Comparison of ENCODE assay signal across 1 cellular context in the genomic region with DNA sequence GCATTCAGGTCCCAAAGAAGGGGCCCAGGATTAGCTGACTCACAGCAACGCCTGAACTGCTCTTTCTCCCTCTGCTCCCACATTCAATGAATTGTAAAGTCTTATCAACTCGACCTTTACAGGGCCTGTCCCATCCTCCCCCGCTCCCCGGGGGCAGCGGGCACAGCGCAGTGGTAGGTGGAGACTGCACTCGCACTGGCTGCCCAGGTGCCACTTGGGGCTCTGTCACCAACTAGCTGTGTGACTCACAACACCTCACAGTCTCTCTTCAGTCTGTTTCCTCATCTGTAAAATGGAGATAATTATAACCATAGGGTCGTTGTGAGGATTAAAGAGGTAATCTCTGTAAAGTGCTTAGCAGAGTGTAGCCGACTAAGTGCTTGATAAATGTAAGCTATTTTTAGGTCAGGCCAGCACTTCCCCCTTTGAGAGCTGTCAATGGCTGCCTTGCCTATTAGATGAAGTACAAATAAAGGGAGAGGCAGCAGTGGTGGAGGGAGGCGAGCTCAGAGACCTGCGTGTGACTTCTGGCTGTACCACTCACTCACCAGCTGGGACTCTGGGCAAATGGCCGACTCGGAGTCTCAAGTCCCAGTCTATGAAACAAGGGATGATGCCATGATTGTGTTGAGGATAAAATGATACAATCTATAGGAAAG.
TF ChIP-seq lines count a peak whose summit lies in the region.

No MANE protein-coding gene starts in this region.

TF ChIP-seq in HepG2, 621 proteins besides CTCF, POLR2A, EP300 and RAD21 (continued from another document):
- TF ChIP-seq, protein P1, sequence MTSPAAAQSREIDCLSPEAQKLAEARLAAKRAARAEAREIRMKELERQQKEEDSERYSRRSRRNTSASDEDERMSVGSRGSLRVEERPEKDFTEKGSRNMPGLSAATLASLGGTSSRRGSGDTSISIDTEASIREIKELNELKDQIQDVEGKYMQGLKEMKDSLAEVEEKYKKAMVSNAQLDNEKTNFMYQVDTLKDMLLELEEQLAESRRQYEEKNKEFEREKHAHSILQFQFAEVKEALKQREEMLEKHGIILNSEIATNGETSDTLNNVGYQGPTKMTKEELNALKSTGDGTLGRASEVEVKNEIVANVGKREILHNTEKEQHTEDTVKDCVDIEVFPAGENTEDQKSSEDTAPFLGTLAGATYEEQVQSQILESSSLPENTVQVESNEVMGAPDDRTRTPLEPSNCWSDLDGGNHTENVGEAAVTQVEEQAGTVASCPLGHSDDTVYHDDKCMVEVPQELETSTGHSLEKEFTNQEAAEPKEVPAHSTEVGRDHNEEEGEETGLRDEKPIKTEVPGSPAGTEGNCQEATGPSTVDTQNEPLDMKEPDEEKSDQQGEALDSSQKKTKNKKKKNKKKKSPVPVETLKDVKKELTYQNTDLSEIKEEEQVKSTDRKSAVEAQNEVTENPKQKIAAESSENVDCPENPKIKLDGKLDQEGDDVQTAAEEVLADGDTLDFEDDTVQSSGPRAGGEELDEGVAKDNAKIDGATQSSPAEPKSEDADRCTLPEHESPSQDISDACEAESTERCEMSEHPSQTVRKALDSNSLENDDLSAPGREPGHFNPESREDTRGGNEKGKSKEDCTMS (CRISPR knock-in tag; conservative IDR thresholded peaks at IDR 0.05), result no peak
- TF ChIP-seq MEIS1 (CRISPR knock-in tag; IDR thresholded peaks at IDR 0.05; ENCODE audit: borderline replicate concordance) (no peak), ZNF556 (CRISPR knock-in tag; IDR thresholded peaks at IDR 0.05; ENCODE audit: borderline replicate concordance) (no peak), ESRRA (CRISPR knock-in tag; IDR thresholded peaks at IDR 0.05; ENCODE audit: low read depth) (no peak), ZNF766 (CRISPR knock-in tag; IDR thresholded peaks at IDR 0.05; ENCODE audit: borderline replicate concordance) (no peak), DR1 (CRISPR knock-in tag; IDR thresholded peaks at IDR 0.05) (no peak), ATAD3A (CRISPR knock-in tag; IDR thresholded peaks at IDR 0.05) (no peak), ERF (CRISPR knock-in tag; IDR thresholded peaks at IDR 0.05) (no peak), FOXP1 (IDR thresholded peaks at IDR 0.05) (no peak), FOXP1 (CRISPR knock-in tag; IDR thresholded peaks at IDR 0.05) (no peak), FOXM1 (CRISPR knock-in tag; IDR thresholded peaks at IDR 0.05) (no peak), AKAP8 (CRISPR knock-in tag; IDR thresholded peaks at IDR 0.05) (0 out of 2 replicates have a peak, but pooled peaks have one; percentile 43)
- TF ChIP-seq, protein P2, sequence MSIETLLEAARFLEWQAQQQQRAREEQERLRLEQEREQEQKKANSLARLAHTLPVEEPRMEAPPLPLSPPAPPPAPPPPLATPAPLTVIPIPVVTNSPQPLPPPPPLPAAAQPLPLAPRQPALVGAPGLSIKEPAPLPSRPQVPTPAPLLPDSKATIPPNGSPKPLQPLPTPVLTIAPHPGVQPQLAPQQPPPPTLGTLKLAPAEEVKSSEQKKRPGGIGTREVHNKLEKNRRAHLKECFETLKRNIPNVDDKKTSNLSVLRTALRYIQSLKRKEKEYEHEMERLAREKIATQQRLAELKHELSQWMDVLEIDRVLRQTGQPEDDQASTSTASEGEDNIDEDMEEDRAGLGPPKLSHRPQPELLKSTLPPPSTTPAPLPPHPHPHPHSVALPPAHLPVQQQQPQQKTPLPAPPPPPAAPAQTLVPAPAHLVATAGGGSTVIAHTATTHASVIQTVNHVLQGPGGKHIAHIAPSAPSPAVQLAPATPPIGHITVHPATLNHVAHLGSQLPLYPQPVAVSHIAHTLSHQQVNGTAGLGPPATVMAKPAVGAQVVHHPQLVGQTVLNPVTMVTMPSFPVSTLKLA (IDR thresholded peaks at IDR 0.05), result no peak
- TF ChIP-seq, protein P3, sequence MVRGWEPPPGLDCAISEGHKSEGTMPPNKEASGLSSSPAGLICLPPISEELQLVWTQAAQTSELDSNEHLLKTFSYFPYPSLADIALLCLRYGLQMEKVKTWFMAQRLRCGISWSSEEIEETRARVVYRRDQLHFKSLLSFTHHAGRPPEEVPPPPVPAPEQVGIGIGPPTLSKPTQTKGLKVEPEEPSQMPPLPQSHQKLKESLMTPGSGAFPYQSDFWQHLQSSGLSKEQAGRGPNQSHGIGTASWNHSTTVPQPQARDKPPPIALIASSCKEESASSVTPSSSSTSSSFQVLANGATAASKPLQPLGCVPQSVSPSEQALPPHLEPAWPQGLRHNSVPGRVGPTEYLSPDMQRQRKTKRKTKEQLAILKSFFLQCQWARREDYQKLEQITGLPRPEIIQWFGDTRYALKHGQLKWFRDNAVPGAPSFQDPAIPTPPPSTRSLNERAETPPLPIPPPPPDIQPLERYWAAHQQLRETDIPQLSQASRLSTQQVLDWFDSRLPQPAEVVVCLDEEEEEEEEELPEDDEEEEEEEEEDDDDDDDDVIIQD (CRISPR knock-in tag; IDR thresholded peaks at IDR 0.05; ENCODE audit: low read depth), result no peak
- TF ChIP-seq, protein P4, sequence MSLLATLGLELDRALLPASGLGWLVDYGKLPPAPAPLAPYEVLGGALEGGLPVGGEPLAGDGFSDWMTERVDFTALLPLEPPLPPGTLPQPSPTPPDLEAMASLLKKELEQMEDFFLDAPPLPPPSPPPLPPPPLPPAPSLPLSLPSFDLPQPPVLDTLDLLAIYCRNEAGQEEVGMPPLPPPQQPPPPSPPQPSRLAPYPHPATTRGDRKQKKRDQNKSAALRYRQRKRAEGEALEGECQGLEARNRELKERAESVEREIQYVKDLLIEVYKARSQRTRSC (CRISPR knock-in tag; IDR thresholded peaks at IDR 0.05; ENCODE audit: low read depth), result no peak
- TF ChIP-seq, protein P5, sequence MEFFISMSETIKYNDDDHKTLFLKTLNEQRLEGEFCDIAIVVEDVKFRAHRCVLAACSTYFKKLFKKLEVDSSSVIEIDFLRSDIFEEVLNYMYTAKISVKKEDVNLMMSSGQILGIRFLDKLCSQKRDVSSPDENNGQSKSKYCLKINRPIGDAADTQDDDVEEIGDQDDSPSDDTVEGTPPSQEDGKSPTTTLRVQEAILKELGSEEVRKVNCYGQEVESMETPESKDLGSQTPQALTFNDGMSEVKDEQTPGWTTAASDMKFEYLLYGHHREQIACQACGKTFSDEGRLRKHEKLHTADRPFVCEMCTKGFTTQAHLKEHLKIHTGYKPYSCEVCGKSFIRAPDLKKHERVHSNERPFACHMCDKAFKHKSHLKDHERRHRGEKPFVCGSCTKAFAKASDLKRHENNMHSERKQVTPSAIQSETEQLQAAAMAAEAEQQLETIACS (CRISPR knock-in tag; IDR thresholded peaks at IDR 0.05), result no peak
